ENCODE assay signal across 1 cellular context in the genomic region with DNA sequence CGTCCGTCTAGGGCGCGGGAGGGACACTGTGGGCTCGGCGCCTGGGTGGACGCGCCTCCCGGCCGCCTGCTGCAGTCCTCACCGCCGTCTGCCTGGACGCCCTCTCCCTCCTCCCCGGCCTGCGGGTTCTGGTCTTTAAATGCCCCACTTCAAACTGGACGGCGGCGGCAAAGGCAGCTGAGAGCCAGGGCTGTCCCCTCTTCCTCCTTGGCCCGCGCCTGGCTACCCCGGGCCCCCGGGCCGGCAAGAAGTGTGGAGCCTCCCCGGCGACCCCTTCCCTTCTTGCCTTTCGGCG.
TF ChIP-seq lines count a peak whose summit lies in the region.

No MANE protein-coding gene starts in this region.

TF ChIP-seq in HepG2, 621 proteins besides CTCF, POLR2A, EP300 and RAD21 (continued from another document and continues in another):
- TF ChIP-seq, protein P1, sequence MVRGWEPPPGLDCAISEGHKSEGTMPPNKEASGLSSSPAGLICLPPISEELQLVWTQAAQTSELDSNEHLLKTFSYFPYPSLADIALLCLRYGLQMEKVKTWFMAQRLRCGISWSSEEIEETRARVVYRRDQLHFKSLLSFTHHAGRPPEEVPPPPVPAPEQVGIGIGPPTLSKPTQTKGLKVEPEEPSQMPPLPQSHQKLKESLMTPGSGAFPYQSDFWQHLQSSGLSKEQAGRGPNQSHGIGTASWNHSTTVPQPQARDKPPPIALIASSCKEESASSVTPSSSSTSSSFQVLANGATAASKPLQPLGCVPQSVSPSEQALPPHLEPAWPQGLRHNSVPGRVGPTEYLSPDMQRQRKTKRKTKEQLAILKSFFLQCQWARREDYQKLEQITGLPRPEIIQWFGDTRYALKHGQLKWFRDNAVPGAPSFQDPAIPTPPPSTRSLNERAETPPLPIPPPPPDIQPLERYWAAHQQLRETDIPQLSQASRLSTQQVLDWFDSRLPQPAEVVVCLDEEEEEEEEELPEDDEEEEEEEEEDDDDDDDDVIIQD (CRISPR knock-in tag; IDR thresholded peaks at IDR 0.05; ENCODE audit: low read depth): no peak
- TF ChIP-seq AGO2 (optimal IDR thresholded peaks at IDR 0.05; ENCODE audit: low read depth, low read length) (peak; percentile 83), ZNF350 (CRISPR knock-in tag; IDR thresholded peaks at IDR 0.05; ENCODE audit: borderline replicate concordance, low read depth) (no peak), ZEB1 (IDR thresholded peaks at IDR 0.05; ENCODE audit: insufficient replicate concordance, low read depth) (no peak), ZNF225 (CRISPR knock-in tag; IDR thresholded peaks at IDR 0.05) (peak; percentile 73), CBX2 (IDR thresholded peaks at IDR 0.05; ENCODE audit: low read depth, low read length) (no peak), CBX2 (CRISPR knock-in tag; IDR thresholded peaks at IDR 0.05; ENCODE audit: low read depth) (no peak), ZFP90 (CRISPR knock-in tag; IDR thresholded peaks at IDR 0.05; ENCODE audit: borderline replicate concordance) (0 out of 2 replicates have a peak, but pooled peaks have one; percentile 35), GATAD2A (CRISPR knock-in tag; IDR thresholded peaks at IDR 0.05) (no peak), ZMYM4 (CRISPR knock-in tag; IDR thresholded peaks at IDR 0.05) (peak; percentile 64; the same call in 1 of the 2 replicates), MAFF (IDR thresholded peaks at IDR 0.05; ENCODE audit: low read depth, low read length) (no peak), ZNF235 (CRISPR knock-in tag; IDR thresholded peaks at IDR 0.05; ENCODE audit: borderline replicate concordance) (0 out of 2 replicates have a peak, but pooled peaks have one; percentile 57), ZNF317 (CRISPR knock-in tag; IDR thresholded peaks at IDR 0.05) (peak; percentile 42; the same call in 1 of the 2 replicates), NFATC3 (CRISPR knock-in tag; IDR thresholded peaks at IDR 0.05) (no peak), ZNF292 (CRISPR knock-in tag; IDR thresholded peaks at IDR 0.05; ENCODE audit: borderline replicate concordance, low read depth) (peak; percentile 73), POLR2AphosphoS5 (IDR thresholded peaks at IDR 0.05; ENCODE audit: low read depth, low read length) (no peak), NAIF1 (CRISPR knock-in tag; IDR thresholded peaks at IDR 0.05; ENCODE audit: borderline replicate concordance) (no peak), GZF1 (CRISPR knock-in tag; IDR thresholded peaks at IDR 0.05) (no peak; the same call in 1 of the 2 replicates), ZNF644 (CRISPR knock-in tag; IDR thresholded peaks at IDR 0.05; ENCODE audit: low read depth) (no peak), KDM2A (CRISPR knock-in tag; IDR thresholded peaks at IDR 0.05; ENCODE audit: borderline replicate concordance, low read depth) (peak; percentile 7; the same call in 1 of the 2 replicates), ZNF713 (CRISPR knock-in tag; IDR thresholded peaks at IDR 0.05) (0 out of 2 replicates have a peak, but pooled peaks have one; percentile 15), TAF1 (CRISPR knock-in tag; IDR thresholded peaks at IDR 0.05) (no peak; the same call in 1 of the 2 replicates), CBX1 (IDR thresholded peaks at IDR 0.05; ENCODE audit: low read depth) (no peak), HNF4A (CRISPR knock-in tag; IDR thresholded peaks at IDR 0.05) (no peak), PITX1 (CRISPR knock-in tag; IDR thresholded peaks at IDR 0.05) (0 out of 2 replicates have a peak, but pooled peaks have one; percentile 10), GLI4 (CRISPR knock-in tag; IDR thresholded peaks at IDR 0.05; ENCODE audit: borderline replicate concordance) (no peak), ZNF776 (CRISPR knock-in tag; IDR thresholded peaks at IDR 0.05) (peak; percentile 56; the same call in 1 of the 2 replicates), RXRA (CRISPR knock-in tag; IDR thresholded peaks at IDR 0.05) (0 out of 2 replicates have a peak, but pooled peaks have one; percentile 28), ZFP1 (CRISPR knock-in tag; IDR thresholded peaks at IDR 0.05) (0 out of 2 replicates have a peak, but pooled peaks have one; percentile 18), SALL1 (CRISPR knock-in tag; IDR thresholded peaks at IDR 0.05) (no peak), ZNF557 (CRISPR knock-in tag; IDR thresholded peaks at IDR 0.05) (no peak), MAFK (conservative IDR thresholded peaks at IDR 0.05 in 1 of 2, IDR thresholded peaks at IDR 0.05 in 1 of 2; ENCODE audit: low read length in 2 of 2) (no peak), MYC (CRISPR knock-in tag; IDR thresholded peaks at IDR 0.05; ENCODE audit: borderline replicate concordance) (peak; percentile 18; the same call in 1 of the 2 replicates), ZNF33B (CRISPR knock-in tag; IDR thresholded peaks at IDR 0.05) (no peak), ZNF44 (CRISPR knock-in tag; IDR thresholded peaks at IDR 0.05) (no peak), MXI1 (IDR thresholded peaks at IDR 0.05; ENCODE audit: borderline replicate concordance, low read depth, low read length) (peak; percentile 10; the same call in 1 of the 3 replicates), CCAR2 (optimal IDR thresholded peaks at IDR 0.05; ENCODE audit: low read depth, low read length) (no peak), CENPX (CRISPR knock-in tag; IDR thresholded peaks at IDR 0.05) (no peak), SMC3 (IDR thresholded peaks at IDR 0.05; ENCODE audit: low read length) (no peak), ZNF441 (CRISPR knock-in tag; IDR thresholded peaks at IDR 0.05; ENCODE audit: borderline replicate concordance) (0 out of 2 replicates have a peak, but pooled peaks have one; percentile 46), ZNF333 (CRISPR knock-in tag; IDR thresholded peaks at IDR 0.05; ENCODE audit: borderline replicate concordance) (peak; percentile 67; the same call in 1 of the 2 replicates), HDAC6 (IDR thresholded peaks at IDR 0.05; ENCODE audit: low read depth, low read length) (no peak)
- TF ChIP-seq, protein P2, sequence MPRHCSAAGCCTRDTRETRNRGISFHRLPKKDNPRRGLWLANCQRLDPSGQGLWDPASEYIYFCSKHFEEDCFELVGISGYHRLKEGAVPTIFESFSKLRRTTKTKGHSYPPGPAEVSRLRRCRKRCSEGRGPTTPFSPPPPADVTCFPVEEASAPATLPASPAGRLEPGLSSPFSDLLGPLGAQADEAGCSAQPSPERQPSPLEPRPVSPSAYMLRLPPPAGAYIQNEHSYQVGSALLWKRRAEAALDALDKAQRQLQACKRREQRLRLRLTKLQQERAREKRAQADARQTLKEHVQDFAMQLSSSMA (CRISPR knock-in tag; IDR thresholded peaks at IDR 0.05): 0 out of 2 replicates have a peak, but pooled peaks have one; percentile 50
- TF ChIP-seq, protein P3, sequence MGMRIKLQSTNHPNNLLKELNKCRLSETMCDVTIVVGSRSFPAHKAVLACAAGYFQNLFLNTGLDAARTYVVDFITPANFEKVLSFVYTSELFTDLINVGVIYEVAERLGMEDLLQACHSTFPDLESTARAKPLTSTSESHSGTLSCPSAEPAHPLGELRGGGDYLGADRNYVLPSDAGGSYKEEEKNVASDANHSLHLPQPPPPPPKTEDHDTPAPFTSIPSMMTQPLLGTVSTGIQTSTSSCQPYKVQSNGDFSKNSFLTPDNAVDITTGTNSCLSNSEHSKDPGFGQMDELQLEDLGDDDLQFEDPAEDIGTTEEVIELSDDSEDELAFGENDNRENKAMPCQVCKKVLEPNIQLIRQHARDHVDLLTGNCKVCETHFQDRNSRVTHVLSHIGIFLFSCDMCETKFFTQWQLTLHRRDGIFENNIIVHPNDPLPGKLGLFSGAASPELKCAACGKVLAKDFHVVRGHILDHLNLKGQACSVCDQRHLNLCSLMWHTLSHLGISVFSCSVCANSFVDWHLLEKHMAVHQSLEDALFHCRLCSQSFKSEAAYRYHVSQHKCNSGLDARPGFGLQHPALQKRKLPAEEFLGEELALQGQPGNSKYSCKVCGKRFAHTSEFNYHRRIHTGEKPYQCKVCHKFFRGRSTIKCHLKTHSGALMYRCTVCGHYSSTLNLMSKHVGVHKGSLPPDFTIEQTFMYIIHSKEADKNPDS (CRISPR knock-in tag; IDR thresholded peaks at IDR 0.05): 0 out of 2 replicates have a peak, but pooled peaks have one; percentile 64
- TF ChIP-seq, protein P4, sequence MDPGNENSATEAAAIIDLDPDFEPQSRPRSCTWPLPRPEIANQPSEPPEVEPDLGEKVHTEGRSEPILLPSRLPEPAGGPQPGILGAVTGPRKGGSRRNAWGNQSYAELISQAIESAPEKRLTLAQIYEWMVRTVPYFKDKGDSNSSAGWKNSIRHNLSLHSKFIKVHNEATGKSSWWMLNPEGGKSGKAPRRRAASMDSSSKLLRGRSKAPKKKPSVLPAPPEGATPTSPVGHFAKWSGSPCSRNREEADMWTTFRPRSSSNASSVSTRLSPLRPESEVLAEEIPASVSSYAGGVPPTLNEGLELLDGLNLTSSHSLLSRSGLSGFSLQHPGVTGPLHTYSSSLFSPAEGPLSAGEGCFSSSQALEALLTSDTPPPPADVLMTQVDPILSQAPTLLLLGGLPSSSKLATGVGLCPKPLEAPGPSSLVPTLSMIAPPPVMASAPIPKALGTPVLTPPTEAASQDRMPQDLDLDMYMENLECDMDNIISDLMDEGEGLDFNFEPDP (CRISPR knock-in tag; conservative IDR thresholded peaks at IDR 0.05): peak; percentile 89; the same call in 1 of the 2 replicates
- TF ChIP-seq, protein P5, sequence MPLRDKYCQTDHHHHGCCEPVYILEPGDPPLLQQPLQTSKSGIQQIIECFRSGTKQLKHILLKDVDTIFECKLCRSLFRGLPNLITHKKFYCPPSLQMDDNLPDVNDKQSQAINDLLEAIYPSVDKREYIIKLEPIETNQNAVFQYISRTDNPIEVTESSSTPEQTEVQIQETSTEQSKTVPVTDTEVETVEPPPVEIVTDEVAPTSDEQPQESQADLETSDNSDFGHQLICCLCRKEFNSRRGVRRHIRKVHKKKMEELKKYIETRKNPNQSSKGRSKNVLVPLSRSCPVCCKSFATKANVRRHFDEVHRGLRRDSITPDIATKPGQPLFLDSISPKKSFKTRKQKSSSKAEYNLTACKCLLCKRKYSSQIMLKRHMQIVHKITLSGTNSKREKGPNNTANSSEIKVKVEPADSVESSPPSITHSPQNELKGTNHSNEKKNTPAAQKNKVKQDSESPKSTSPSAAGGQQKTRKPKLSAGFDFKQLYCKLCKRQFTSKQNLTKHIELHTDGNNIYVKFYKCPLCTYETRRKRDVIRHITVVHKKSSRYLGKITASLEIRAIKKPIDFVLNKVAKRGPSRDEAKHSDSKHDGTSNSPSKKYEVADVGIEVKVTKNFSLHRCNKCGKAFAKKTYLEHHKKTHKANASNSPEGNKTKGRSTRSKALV (CRISPR knock-in tag; IDR thresholded peaks at IDR 0.05): peak; percentile 19; the same call in 1 of the 2 replicates
- TF ChIP-seq, protein P6, sequence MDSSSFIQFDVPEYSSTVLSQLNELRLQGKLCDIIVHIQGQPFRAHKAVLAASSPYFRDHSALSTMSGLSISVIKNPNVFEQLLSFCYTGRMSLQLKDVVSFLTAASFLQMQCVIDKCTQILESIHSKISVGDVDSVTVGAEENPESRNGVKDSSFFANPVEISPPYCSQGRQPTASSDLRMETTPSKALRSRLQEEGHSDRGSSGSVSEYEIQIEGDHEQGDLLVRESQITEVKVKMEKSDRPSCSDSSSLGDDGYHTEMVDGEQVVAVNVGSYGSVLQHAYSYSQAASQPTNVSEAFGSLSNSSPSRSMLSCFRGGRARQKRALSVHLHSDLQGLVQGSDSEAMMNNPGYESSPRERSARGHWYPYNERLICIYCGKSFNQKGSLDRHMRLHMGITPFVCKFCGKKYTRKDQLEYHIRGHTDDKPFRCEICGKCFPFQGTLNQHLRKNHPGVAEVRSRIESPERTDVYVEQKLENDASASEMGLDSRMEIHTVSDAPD (CRISPR knock-in tag; IDR thresholded peaks at IDR 0.05): no peak
- TF ChIP-seq, protein P7, sequence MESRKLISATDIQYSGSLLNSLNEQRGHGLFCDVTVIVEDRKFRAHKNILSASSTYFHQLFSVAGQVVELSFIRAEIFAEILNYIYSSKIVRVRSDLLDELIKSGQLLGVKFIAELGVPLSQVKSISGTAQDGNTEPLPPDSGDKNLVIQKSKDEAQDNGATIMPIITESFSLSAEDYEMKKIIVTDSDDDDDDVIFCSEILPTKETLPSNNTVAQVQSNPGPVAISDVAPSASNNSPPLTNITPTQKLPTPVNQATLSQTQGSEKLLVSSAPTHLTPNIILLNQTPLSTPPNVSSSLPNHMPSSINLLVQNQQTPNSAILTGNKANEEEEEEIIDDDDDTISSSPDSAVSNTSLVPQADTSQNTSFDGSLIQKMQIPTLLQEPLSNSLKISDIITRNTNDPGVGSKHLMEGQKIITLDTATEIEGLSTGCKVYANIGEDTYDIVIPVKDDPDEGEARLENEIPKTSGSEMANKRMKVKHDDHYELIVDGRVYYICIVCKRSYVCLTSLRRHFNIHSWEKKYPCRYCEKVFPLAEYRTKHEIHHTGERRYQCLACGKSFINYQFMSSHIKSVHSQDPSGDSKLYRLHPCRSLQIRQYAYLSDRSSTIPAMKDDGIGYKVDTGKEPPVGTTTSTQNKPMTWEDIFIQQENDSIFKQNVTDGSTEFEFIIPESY (CRISPR knock-in tag; IDR thresholded peaks at IDR 0.05): no peak
- TF ChIP-seq, protein P8, sequence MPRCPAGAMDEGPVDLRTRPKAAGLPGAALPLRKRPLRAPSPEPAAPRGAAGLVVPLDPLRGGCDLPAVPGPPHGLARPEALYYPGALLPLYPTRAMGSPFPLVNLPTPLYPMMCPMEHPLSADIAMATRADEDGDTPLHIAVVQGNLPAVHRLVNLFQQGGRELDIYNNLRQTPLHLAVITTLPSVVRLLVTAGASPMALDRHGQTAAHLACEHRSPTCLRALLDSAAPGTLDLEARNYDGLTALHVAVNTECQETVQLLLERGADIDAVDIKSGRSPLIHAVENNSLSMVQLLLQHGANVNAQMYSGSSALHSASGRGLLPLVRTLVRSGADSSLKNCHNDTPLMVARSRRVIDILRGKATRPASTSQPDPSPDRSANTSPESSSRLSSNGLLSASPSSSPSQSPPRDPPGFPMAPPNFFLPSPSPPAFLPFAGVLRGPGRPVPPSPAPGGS (CRISPR knock-in tag; IDR thresholded peaks at IDR 0.05): no peak
- TF ChIP-seq, protein P9, sequence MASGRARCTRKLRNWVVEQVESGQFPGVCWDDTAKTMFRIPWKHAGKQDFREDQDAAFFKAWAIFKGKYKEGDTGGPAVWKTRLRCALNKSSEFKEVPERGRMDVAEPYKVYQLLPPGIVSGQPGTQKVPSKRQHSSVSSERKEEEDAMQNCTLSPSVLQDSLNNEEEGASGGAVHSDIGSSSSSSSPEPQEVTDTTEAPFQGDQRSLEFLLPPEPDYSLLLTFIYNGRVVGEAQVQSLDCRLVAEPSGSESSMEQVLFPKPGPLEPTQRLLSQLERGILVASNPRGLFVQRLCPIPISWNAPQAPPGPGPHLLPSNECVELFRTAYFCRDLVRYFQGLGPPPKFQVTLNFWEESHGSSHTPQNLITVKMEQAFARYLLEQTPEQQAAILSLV (CRISPR knock-in tag; IDR thresholded peaks at IDR 0.05; ENCODE audit: borderline replicate concordance): no peak
- TF ChIP-seq, protein P10, sequence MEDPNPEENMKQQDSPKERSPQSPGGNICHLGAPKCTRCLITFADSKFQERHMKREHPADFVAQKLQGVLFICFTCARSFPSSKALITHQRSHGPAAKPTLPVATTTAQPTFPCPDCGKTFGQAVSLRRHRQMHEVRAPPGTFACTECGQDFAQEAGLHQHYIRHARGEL (CRISPR knock-in tag; IDR thresholded peaks at IDR 0.05): peak; percentile 33; the same call in 1 of the 2 replicates
- TF ChIP-seq, protein P11, sequence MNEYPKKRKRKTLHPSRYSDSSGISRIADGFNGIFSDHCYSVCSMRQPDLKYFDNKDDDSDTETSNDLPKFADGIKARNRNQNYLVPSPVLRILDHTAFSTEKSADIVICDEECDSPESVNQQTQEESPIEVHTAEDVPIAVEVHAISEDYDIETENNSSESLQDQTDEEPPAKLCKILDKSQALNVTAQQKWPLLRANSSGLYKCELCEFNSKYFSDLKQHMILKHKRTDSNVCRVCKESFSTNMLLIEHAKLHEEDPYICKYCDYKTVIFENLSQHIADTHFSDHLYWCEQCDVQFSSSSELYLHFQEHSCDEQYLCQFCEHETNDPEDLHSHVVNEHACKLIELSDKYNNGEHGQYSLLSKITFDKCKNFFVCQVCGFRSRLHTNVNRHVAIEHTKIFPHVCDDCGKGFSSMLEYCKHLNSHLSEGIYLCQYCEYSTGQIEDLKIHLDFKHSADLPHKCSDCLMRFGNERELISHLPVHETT (CRISPR knock-in tag; conservative IDR thresholded peaks at IDR 0.05): no peak
